8 cellular contexts compared by ENCODE assay signal in genomic region chr17:45052052-45052772, GRCh38. TPM values are rescaled to one million over a fixed set of nuclear protein-coding genes. Genes with fewer than 3 reads are reported as not detected.
A peak's percentile ranks its signal among the peaks of the same experiment; 100 is the strongest.
DNase-seq lines count a peak whose midpoint lies in the region; ATAC-seq and TF ChIP-seq lines count a peak whose summit lies in the region.

No MANE protein-coding gene starts in this region.

- H3K23ac ChIP-seq in mesenchymal stem cell (ENCODE audit: low read length in 2 of 2), result no peak overlapping the region

- H3K9ac ChIP-seq in mesenchymal stem cell (ENCODE audit: low read length), result peak overlapping the region; percentile 92

- no peak overlapping the region for H2BK5ac ChIP-seq in mesenchymal stem cell (ENCODE audit: low read depth, low read length, poor library complexity, severe bottlenecking)

- H3K9me3 ChIP-seq in WERI-Rb-1 (ENCODE audit: severe bottlenecking) (no peaks in the 10 kb centered on the region), mesenchymal stem cell (ENCODE audit: control insufficient read depth, low read length) (no peaks in the 10 kb centered on the region)

- ATAC-seq in GM21737 (IDR thresholded peaks at IDR 0.05; ENCODE audit: unreplicated experiment), result no peak
- ATAC-seq in GM21381 (IDR thresholded peaks at IDR 0.05; ENCODE audit: unreplicated experiment), result no peak

- H3K4me3 ChIP-seq in WERI-Rb-1 (ENCODE audit: low read depth, low read length) (peak overlapping the region; percentile 47), coronary artery (peak overlapping the region; percentile 78), mesenchymal stem cell (ENCODE audit: insufficient read depth in 1 of 2, low read depth in 1 of 2, low read length in 2 of 2) (peak overlapping the region; percentile 60 to 83)

- peak; percentile 14 to 27 for DNase-seq in NCI-H1930 (lab: John Stamatoyannopoulos, UW)
- peak; percentile 84 for DNase-seq in WERI-Rb-1
- DNase-seq in coronary artery (ENCODE audit: low spot score), result peak; percentile 81
- peak; percentile 47 for DNase-seq in mesenchymal stem cell
- peak; percentile 5 for DNase-seq in stimulated activated naive CD4-positive, alpha-beta T cell treated with Interleukin-2 at 50 U/mL for 16 hours (lab: John Stamatoyannopoulos, UW)

- peaks cover 9% of the 10 kb centered on the region for H3K4me1 ChIP-seq in mesenchymal stem cell (ENCODE audit: control insufficient read depth, insufficient read depth, low read depth, low read length)

- peak overlapping the region in 1 of 2 experiments; percentile 15 for H2BK12ac ChIP-seq in mesenchymal stem cell (ENCODE audit: low read length in 2 of 2)

- H3K18ac ChIP-seq in mesenchymal stem cell (ENCODE audit: low read depth in 1 of 2, low read length in 2 of 2), result peak overlapping the region; percentile 79 to 81

- H3K14ac ChIP-seq in mesenchymal stem cell (ENCODE audit: low read length in 2 of 2), result peak overlapping the region in 1 of 2 experiments; percentile 91

- peak overlapping the region; percentile 77 for H3K4me2 ChIP-seq in mesenchymal stem cell (ENCODE audit: low read length, poor library complexity, severe bottlenecking)

- no peak for TF ChIP-seq CTCF in WERI-Rb-1 (IDR thresholded peaks at IDR 0.05; ENCODE audit: low read depth, low read length)
- no peak for TF ChIP-seq CTCF in coronary artery (IDR thresholded peaks at IDR 0.05)

- peak overlapping the region; percentile 75 for H4K8ac ChIP-seq in mesenchymal stem cell (ENCODE audit: low read length)

- H2AK5ac ChIP-seq in mesenchymal stem cell (ENCODE audit: low read length, severe bottlenecking), result peak overlapping the region; percentile 7

- peak; percentile 31 for TF ChIP-seq POLR2A in GM10847 (IDR thresholded peaks at IDR 0.05; ENCODE audit: extremely low read depth, insufficient read length)

- peak overlapping the region; percentile 94 for H4K91ac ChIP-seq in mesenchymal stem cell (ENCODE audit: low read length)

- H3K27ac ChIP-seq in WERI-Rb-1, result peak overlapping the region; percentile 99
- H3K27ac ChIP-seq in coronary artery, result peak overlapping the region; percentile 86 to 92
- peak overlapping the region; percentile 85 for H3K27ac ChIP-seq in mesenchymal stem cell (ENCODE audit: low read length, poor library complexity, severe bottlenecking)

- H2BK120ac ChIP-seq in mesenchymal stem cell (ENCODE audit: low read depth, low read length), result peak overlapping the region; percentile 73

- peak overlapping the region; percentile 63 for H2AFZ ChIP-seq in mesenchymal stem cell (ENCODE audit: low read depth, low read length)

- H3K36me3 ChIP-seq in WERI-Rb-1 (no peaks in the 10 kb centered on the region; the same call in 1 of the 2 replicates), mesenchymal stem cell (ENCODE audit: control insufficient read depth in 1 of 2, insufficient read depth in 2 of 2, low read depth in 1 of 2, low read length in 2 of 2) (no peaks in the 10 kb centered on the region)

- peak overlapping the region; percentile 52 for H2BK15ac ChIP-seq in mesenchymal stem cell (ENCODE audit: low read depth, poor library complexity, severe bottlenecking)

- H3K4ac ChIP-seq in mesenchymal stem cell (ENCODE audit: low read depth in 1 of 2, low read length in 2 of 2), result peak overlapping the region; percentile 75 to 84

- H3K79me1 ChIP-seq in mesenchymal stem cell (replicated peaks; ENCODE audit: low read length, poor library complexity, severe bottlenecking), result peaks cover 14% of the 10 kb centered on the region

- WGBS in mesenchymal stem cell, result 20% methylated on average over 20 of the region's 36 CpGs

- H3K27me3 ChIP-seq in WERI-Rb-1 (ENCODE audit: insufficient read depth, low read depth, severe bottlenecking) (no peaks in the 10 kb centered on the region), mesenchymal stem cell (ENCODE audit: control insufficient read depth in 1 of 2, insufficient read depth in 1 of 2, low read length in 2 of 2) (no peaks in the 10 kb centered on the region)

RNA-seq across cellular contexts. Expression of gene DCAKD, which starts 0.8 kb away (rescaled TPM):
- 21.4 TPM for polyA plus RNA-seq in mesenchymal stem cell (2013, experiment 1 of 2)
- polyA plus RNA-seq in mesenchymal stem cell (2013, experiment 2 of 2), result 21.3 TPM

RNA-seq across cellular contexts. Expression of gene NMT1, which starts 8.9 kb away (rescaled TPM):
- polyA plus RNA-seq in mesenchymal stem cell (2013, experiment 1 of 2), result 118 TPM
- polyA plus RNA-seq in mesenchymal stem cell (2013, experiment 2 of 2), result 123 TPM

Comparison
In these comparisons a context has a peak if more than half of its experiments do, and no peak if none do; other contexts are left out.
1. DNase-seq: peak in every context shown above with its lines; median percentile 84 in WERI-Rb-1; 81 in coronary artery; 47 in mesenchymal stem cell; 20 in NCI-H1930; 5 in stimulated activated naive CD4-positive, alpha-beta T cell treated with Interleukin-2 at 50 U/mL for 16 hours.